15 cellular contexts compared by ENCODE assay signal in the genomic region with DNA sequence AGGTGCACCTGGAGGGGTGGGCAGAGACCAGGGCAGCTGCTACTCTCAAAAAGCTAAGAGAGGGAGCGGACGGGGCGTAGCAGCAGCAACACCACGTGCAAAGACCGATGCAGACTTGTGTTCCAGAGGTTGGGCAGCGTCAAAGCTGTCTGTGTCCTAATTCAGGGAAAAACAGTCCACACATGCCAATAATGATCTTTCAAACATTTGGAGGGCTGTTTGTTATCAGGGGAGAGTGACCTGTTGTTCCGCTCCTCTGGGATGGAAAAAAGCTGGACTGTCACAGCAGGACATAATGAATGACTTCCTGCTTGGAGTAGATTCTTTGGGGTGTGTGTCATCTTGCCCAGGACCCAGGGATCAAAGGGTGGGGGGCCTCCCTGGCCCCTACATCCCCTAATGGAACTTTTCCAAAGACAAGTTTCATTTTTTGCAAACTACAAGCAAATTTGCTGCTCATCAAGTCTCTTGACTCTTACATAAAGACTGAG. TPM values are rescaled to one million over a fixed set of nuclear protein-coding genes. Genes with fewer than 3 reads are reported as not detected.
DNase-seq lines count a peak whose midpoint lies in the region; ATAC-seq and TF ChIP-seq lines count a peak whose summit lies in the region.
"Had no signal": no experiment of that assay in that cellular context is flagged by ENCODE, and none has a peak within 500 bp of the region (broad histone marks: within the 10 kb centered on the region; RNA-seq: fewer than 3 reads in every experiment).

No MANE protein-coding gene starts in this region.

- H3K27me3 ChIP-seq in right cardiac atrium (ENCODE audit: control insufficient read depth, insufficient read depth) (no peaks in the 10 kb centered on the region), neuronal stem cell (ENCODE audit: control insufficient read depth in 3 of 3, insufficient read depth in 3 of 3, low read depth in 1 of 3, low read length in 3 of 3) (peaks cover 0 to 8% (median 0%) of the 10 kb centered on the region in 3 experiments), HAP-1 (ENCODE audit: low read depth) (no peaks in the 10 kb centered on the region)
- H3K27me3 ChIP-seq: breast epithelium, suprapubic skin had no signal

- H3K23ac ChIP-seq in neuronal stem cell (ENCODE audit: low read depth, low read length, poor library complexity): no peak overlapping the region

- H3K14ac ChIP-seq in neuronal stem cell (ENCODE audit: low read length): no peak overlapping the region

- H3K79me1 ChIP-seq in neuronal stem cell (ENCODE audit: low read depth, low read length): no peaks in the 10 kb centered on the region

- 19% methylated on average over 7 of the region's 7 CpGs for WGBS in right cardiac atrium
- WGBS in neuronal stem cell (ENCODE audit: extremely low coverage in 2 of 2, insufficient read length in 2 of 2, insufficient replicate concordance in 1 of 2), 2 donors: no CpG with 5 or more reads among the region's 7 CpGs

- H2BK12ac ChIP-seq in neuronal stem cell (ENCODE audit: low read length): no peak overlapping the region

- H3K4me3 ChIP-seq in right cardiac atrium (ENCODE audit: low read length) (no peak overlapping the region), neuronal stem cell (ENCODE audit: low read length in 2 of 2) (no peak overlapping the region), HAP-1 (no peak overlapping the region)
- H3K4me3 ChIP-seq: breast epithelium, suprapubic skin had no signal

- no peaks in the 10 kb centered on the region for H3K9me3 ChIP-seq in right cardiac atrium (ENCODE audit: control insufficient read depth, low read length)
- peaks cover 0 to 4% of the 10 kb centered on the region in 2 donors for H3K9me3 ChIP-seq in neuronal stem cell (replicated peaks in 1 of 2; ENCODE audit: control insufficient read depth in 2 of 2, insufficient read depth in 1 of 2, low read depth in 1 of 2, low read length in 2 of 2)
- H3K9me3 ChIP-seq in HAP-1: no peaks in the 10 kb centered on the region
- H3K9me3 ChIP-seq: breast epithelium, suprapubic skin had no signal

- peaks cover 8% of the 10 kb centered on the region for H3K27me3 Mint-ChIP-seq in WTC11 (ENCODE audit: low read depth)

- no peak overlapping the region for H3K4me3 Mint-ChIP-seq in WTC11
- H3K4me3 Mint-ChIP-seq: activated CD4-positive, alpha-beta T cell treated with anti-CD3 and anti-CD28 coated beads for 36 hours had no signal

- H3K27ac Mint-ChIP-seq in WTC11: no peak overlapping the region
- H3K27ac Mint-ChIP-seq: activated CD4-positive, alpha-beta T cell treated with anti-CD3 and anti-CD28 coated beads for 36 hours had no signal

- H3K9me3 Mint-ChIP-seq in WTC11: peaks cover 15% of the 10 kb centered on the region

- in situ Hi-C loops in HAP-1 (cut with MboI; ENCODE audit: low sequenced_read_pairs): no loop called here

- H3K4me1 ChIP-seq in right cardiac atrium (ENCODE audit: control insufficient read depth, insufficient read depth, low read length): peaks cover 6% of the 10 kb centered on the region
- H3K4me1 ChIP-seq in neuronal stem cell (ENCODE audit: control insufficient read depth in 2 of 2, insufficient read depth in 1 of 2, low read depth in 1 of 2, low read length in 2 of 2): peaks cover 12 to 18% of the 10 kb centered on the region in 2 donors
- H3K4me1 ChIP-seq in HAP-1: no peaks in the 10 kb centered on the region
- H3K4me1 ChIP-seq: breast epithelium had no signal

- H2BK120ac ChIP-seq in neuronal stem cell (ENCODE audit: low read depth, low read length): no peak overlapping the region

- no peak overlapping the region for H3K4me2 ChIP-seq in neuronal stem cell (ENCODE audit: insufficient read depth, low read length, poor library complexity, severe bottlenecking)

- CTCF ChIA-PET in WTC11 (lab: Charles Lee): interaction anchor here (0.7 to 1.2 kb wide), 4 partner anchors 22 to 113 kb away, joined by 3 to 4 read pairs (median 4); no protein-coding TSS in a partner anchor

- H3K4me1 Mint-ChIP-seq in WTC11: peaks cover 34% of the 10 kb centered on the region

- H4K8ac ChIP-seq in neuronal stem cell (ENCODE audit: low read depth, low read length): no peak overlapping the region

- H2BK5ac ChIP-seq in neuronal stem cell (ENCODE audit: low read length): no peak overlapping the region

- H3K18ac ChIP-seq in neuronal stem cell (ENCODE audit: low read length): peak overlapping the region; percentile 11

- H3K36me3 Mint-ChIP-seq in WTC11: no peaks in the 10 kb centered on the region; the same call in 1 of the 2 replicates

- DNase-seq in EH (ENCODE audit: low read depth): peak; percentile 29
- no peak for DNase-seq in WTC11 (ENCODE audit: low spot score)
- peak in 2 of 3 donors; percentile 72 to 83 for DNase-seq in right cardiac atrium
- no peak for DNase-seq in neuronal stem cell (ENCODE audit: low spot score)
- DNase-seq in HAP-1 (ENCODE audit: low spot score in 2 of 2): no peak
- no peak for DNase-seq in hypothalamus (lab: John Stamatoyannopoulos, UW)
- DNase-seq in NCI-H2196 (lab: John Stamatoyannopoulos, UW; ENCODE audit: unreplicated experiment): no peak
- no peak for DNase-seq in 8988T
- DNase-seq: activated CD4-positive, alpha-beta T cell treated with anti-CD3 and anti-CD28 coated beads for 36 hours; activated naive CD4-positive, alpha-beta T cell treated with anti-CD3 and anti-CD28 coated beads, Interleukin-2, amount 50 U/mL, for 16 hours; NCI-H2107; NCI-H774 had no signal

- H3K36me3 ChIP-seq in neuronal stem cell (replicated peaks in 1 of 2; ENCODE audit: control insufficient read depth in 2 of 2, insufficient read depth in 2 of 2, low read length in 2 of 2) (no peaks in the 10 kb centered on the region), HAP-1 (replicated peaks) (no peaks in the 10 kb centered on the region)
- H3K36me3 ChIP-seq: breast epithelium, suprapubic skin had no signal

- no peak overlapping the region for H2AFZ ChIP-seq in neuronal stem cell (ENCODE audit: low read length)

- H3K4ac ChIP-seq in neuronal stem cell (ENCODE audit: low read length): no peak overlapping the region

- peak; percentile 42; the same call in 1 of the 2 replicates for ATAC-seq in WTC11
- ATAC-seq in right cardiac atrium: peak; percentile 17 to 58
- ATAC-seq: activated CD4-positive, alpha-beta T cell treated with anti-CD3 and anti-CD28 coated beads for 36 hours had no signal

- H2AK5ac ChIP-seq in neuronal stem cell (ENCODE audit: low read depth, low read length): no peak overlapping the region

- no peak overlapping the region for H4K91ac ChIP-seq in neuronal stem cell (ENCODE audit: low read depth, low read length, poor library complexity)

- no peak overlapping the region for H3K9ac ChIP-seq in neuronal stem cell (ENCODE audit: low read depth, low read length, poor library complexity)

- TF ChIP-seq CTCF in WTC11 (IDR thresholded peaks at IDR 0.05): no peak

- intact Hi-C loops in right cardiac atrium (cut with DNase I): no loop called here

- no peak overlapping the region for H2BK15ac ChIP-seq in neuronal stem cell (ENCODE audit: low read length)

- H3K27ac ChIP-seq in right cardiac atrium (ENCODE audit: low read length): peak overlapping the region; percentile 5
- H3K27ac ChIP-seq in neuronal stem cell (replicated peaks; ENCODE audit: low read length): no peak overlapping the region

- POLR2A ChIA-PET in WTC11 (lab: Charles Lee): no interaction called here

TF ChIP-seq in WTC11, 78 proteins besides CTCF, POLR2A, EP300 and RAD21:
- TF ChIP-seq SMAD3 (CRISPR knock-in tag; IDR thresholded peaks at IDR 0.05; ENCODE audit: borderline replicate concordance) (no peak), GRHL2 (CRISPR knock-in tag; IDR thresholded peaks at IDR 0.05; ENCODE audit: insufficient replicate concordance, severe bottlenecking) (no peak)
- TF ChIP-seq, protein P1, sequence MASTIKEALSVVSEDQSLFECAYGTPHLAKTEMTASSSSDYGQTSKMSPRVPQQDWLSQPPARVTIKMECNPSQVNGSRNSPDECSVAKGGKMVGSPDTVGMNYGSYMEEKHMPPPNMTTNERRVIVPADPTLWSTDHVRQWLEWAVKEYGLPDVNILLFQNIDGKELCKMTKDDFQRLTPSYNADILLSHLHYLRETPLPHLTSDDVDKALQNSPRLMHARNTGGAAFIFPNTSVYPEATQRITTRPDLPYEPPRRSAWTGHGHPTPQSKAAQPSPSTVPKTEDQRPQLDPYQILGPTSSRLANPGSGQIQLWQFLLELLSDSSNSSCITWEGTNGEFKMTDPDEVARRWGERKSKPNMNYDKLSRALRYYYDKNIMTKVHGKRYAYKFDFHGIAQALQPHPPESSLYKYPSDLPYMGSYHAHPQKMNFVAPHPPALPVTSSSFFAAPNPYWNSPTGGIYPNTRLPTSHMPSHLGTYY (CRISPR knock-in tag; IDR thresholded peaks at IDR 0.05): no peak

RNA-seq across cellular contexts. Expression of a gene that starts 6.2 kb away (rescaled TPM):
- 183 to 219 TPM (median 217 TPM) in 3 replicates for total RNA-seq in WTC11 (2021)
- total RNA-seq in right cardiac atrium: 100 to 1,000 TPM; 286 to 456 (median 397) TPM
- polyA plus RNA-seq in right cardiac atrium: 228 TPM
- 160 TPM for polyA plus RNA-seq in neuronal stem cell (2013, experiment 1 of 2)
- 157 TPM for polyA plus RNA-seq in neuronal stem cell (2013, experiment 2 of 2)
- total RNA-seq: activated CD4-positive, alpha-beta T cell treated with anti-CD3 and anti-CD28 coated beads for 36 hours; T-helper 2 cell treated with Interferon-gamma antibody and Interleukin-4, amounts not matched to agents 100 ng/mL and 5 ng/mL, for 36 hours had no signal

Comparison
In these comparisons a context has a peak if more than half of its experiments do, and no peak if none do; other contexts are left out.
1. DNase-seq: peak in EH (single experiment) and right cardiac atrium (2 of 3); none in WTC11 (single experiment), neuronal stem cell (single experiment), HAP-1 (0 of 2), hypothalamus (0 of 51), NCI-H2196 (single experiment) and 8988T (single experiment).